ENCODE assay signal across 25 cellular contexts in the genomic region with DNA sequence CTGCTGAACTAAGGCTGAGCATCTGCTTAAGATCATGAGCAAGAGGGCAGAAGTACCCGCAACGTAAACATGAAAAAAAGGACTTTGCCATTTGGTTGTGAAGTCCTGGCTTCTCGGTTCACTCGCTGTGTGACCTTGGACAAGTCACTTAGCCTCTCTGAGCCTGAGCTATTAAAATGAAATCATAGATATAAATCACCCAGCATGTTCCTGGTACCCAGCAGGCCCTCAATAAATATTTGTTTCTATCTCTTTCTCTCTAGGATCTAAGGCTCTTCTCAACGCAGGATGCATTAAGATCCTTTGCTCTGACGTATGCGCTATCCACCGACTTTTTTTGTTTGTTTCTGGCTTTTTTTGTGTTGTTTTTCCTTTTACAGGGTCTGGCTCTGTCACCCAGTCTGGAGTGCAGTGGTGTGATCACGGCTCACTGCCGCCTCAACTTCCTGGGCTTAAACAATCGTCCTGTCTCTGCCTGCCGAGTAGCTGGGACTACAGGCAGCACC. TPM values are rescaled to one million over a fixed set of nuclear protein-coding genes. Genes with fewer than 3 reads are reported as not detected.
DNase-seq lines count a peak whose midpoint lies in the region; ATAC-seq, FAIRE-seq and TF ChIP-seq lines count a peak whose summit lies in the region.
"Had no signal": no experiment of that assay in that cellular context is flagged by ENCODE, and none has a peak within 500 bp of the region (broad histone marks: within the 10 kb centered on the region; RNA-seq: fewer than 3 reads in every experiment).

No MANE protein-coding gene starts in this region.

- no peak for TF ChIP-seq CTCF in RWPE2 (IDR thresholded peaks at IDR 0.05; ENCODE audit: poor library complexity, severe bottlenecking)
- TF ChIP-seq CTCF in kidney (IDR thresholded peaks at IDR 0.05; ENCODE audit: borderline replicate concordance, extremely low read depth, insufficient read depth): no peak
- no peak for TF ChIP-seq CTCF in stomach (IDR thresholded peaks at IDR 0.05)

- H3K9ac ChIP-seq in BLaER1 treated with 17β-estradiol and CSF1 and Interleukin-3, amounts not matched to agents 10 nM and 100 nM: peak overlapping the region in 6 of 11 experiments; percentile 4 to 64 (median 49); a peak in 7 of 22 replicates
- H3K9ac ChIP-seq in kidney (ENCODE audit: low read length in 2 of 2): no peak overlapping the region
- H3K9ac ChIP-seq: neural progenitor cell had no signal

- no peaks in the 10 kb centered on the region for H3K27me3 ChIP-seq in BLaER1 treated with 17β-estradiol and CSF1 and Interleukin-3, amounts not matched to agents 10 nM and 100 nM
- H3K27me3 ChIP-seq in RWPE2 (ENCODE audit: insufficient read depth, poor library complexity, severe bottlenecking) (no peaks in the 10 kb centered on the region), stomach (no peaks in the 10 kb centered on the region)
- H3K27me3 ChIP-seq: body of pancreas, heart right ventricle had no signal

- no peak for FAIRE-seq in kidney (lab: Jason Lieb, UNC)
- FAIRE-seq: colon, D721Med, GM18507 had no signal

- 81 to 96% (median 83%) methylated on average over 12 of the region's 12 CpGs for WGBS in stomach, 5 donors

- no peak for DNase-seq in RWPE2 (ENCODE audit: low spot score)
- peak; percentile 11 for DNase-seq in kidney
- no peak for DNase-seq in stomach
- no peak for DNase-seq in OCI-M1 (lab: John Stamatoyannopoulos, UW)
- DNase-seq in H4 (ENCODE audit: low spot score): no peak
- DNase-seq in NCI-H82 treated with DMSO at 0.1 percent for 48 hours (lab: John Stamatoyannopoulos, UW; ENCODE audit: unreplicated experiment): no peak
- DNase-seq: activated CD8-positive, alpha-beta T cell treated with anti-CD3 and anti-CD28 coated beads for 36 hours; activated naive CD4-positive, alpha-beta T cell treated with anti-CD3 and anti-CD28 coated beads, Interleukin-2, amount 10 ng/mL, durations not matched to agents 7 days and 5 days; activated T-cell treated with anti-CD3 and anti-CD28 coated beads, Interleukin-2, amount 50 U/mL, for 24 hours; body of pancreas; heart right ventricle; Karpas-422; NCI-H1092 treated with DMSO at 0.1 percent for 48 hours; NCI-H2081 treated with DMSO at 0.1 percent for 48 hours; NCI-H524 treated with DMSO at 0.1 percent for 48 hours; stimulated activated CD4-positive, alpha-beta T cell treated with anti-CD3 and anti-CD28 coated beads, Interleukin-4, amount 100 ng/mL, for 24 hours had no signal

- no peaks in the 10 kb centered on the region; a peak in 2 of 22 replicates for H3K36me3 ChIP-seq in BLaER1 treated with 17β-estradiol and CSF1 and Interleukin-3, amounts not matched to agents 10 nM and 100 nM
- H3K36me3 ChIP-seq in RWPE2 (ENCODE audit: low read depth) (no peaks in the 10 kb centered on the region), kidney (ENCODE audit: control insufficient read depth in 1 of 2, insufficient read depth in 2 of 2, low read length in 2 of 2) (no peaks in the 10 kb centered on the region), stomach (peaks cover 0 to 7% (median 0%) of the 10 kb centered on the region in 4 donors)
- H3K36me3 ChIP-seq: neural progenitor cell had no signal

- H3K27ac ChIP-seq in BLaER1 treated with 17β-estradiol and CSF1 and Interleukin-3, amounts not matched to agents 10 nM and 100 nM: peak overlapping the region in 9 of 11 experiments; percentile 46 to 70 (median 56); a peak in 18 of 22 replicates
- H3K27ac ChIP-seq in RWPE2 (ENCODE audit: poor library complexity, severe bottlenecking) (peak overlapping the region; percentile 64), kidney (ENCODE audit: low read depth in 2 of 2, low read length in 2 of 2) (no peak overlapping the region), stomach (peak overlapping the region in 3 of 5 donors; percentile 7 to 61 (median 51))
- H3K27ac ChIP-seq: body of pancreas, heart right ventricle, neural progenitor cell had no signal

- peaks cover 43 to 81% (median 57%) of the 10 kb centered on the region in 10 experiments for H3K4me1 ChIP-seq in BLaER1 treated with 17β-estradiol and CSF1 and Interleukin-3, amounts not matched to agents 10 nM and 100 nM
- peaks cover 28% of the 10 kb centered on the region for H3K4me1 ChIP-seq in RWPE2 (ENCODE audit: insufficient read depth, poor library complexity, severe bottlenecking)
- H3K4me1 ChIP-seq in kidney (ENCODE audit: control insufficient read depth in 1 of 2, insufficient read depth in 1 of 2, low read depth in 1 of 2, low read length in 2 of 2): peaks cover 10 to 24% of the 10 kb centered on the region in 2 donors
- peaks cover 6 to 21% (median 16%) of the 10 kb centered on the region in 4 donors for H3K4me1 ChIP-seq in stomach
- H3K4me1 ChIP-seq: neural progenitor cell had no signal

- H3K4me3 ChIP-seq in BLaER1 treated with 17β-estradiol and CSF1 and Interleukin-3, amounts not matched to agents 10 nM and 100 nM: no peak overlapping the region
- H3K4me3 ChIP-seq in RWPE2 (ENCODE audit: severe bottlenecking) (no peak overlapping the region), kidney (ENCODE audit: low read length in 2 of 2) (no peak overlapping the region), stomach (no peak overlapping the region)
- H3K4me3 ChIP-seq: body of pancreas, heart right ventricle, neural progenitor cell had no signal

- intact Hi-C loops in kidney (cut with DNase I) (no loop called here), stomach (cut with DNase I; ENCODE audit: low total_unique reads) (no loop called here)

- H3K4me2 ChIP-seq in BLaER1 treated with 17β-estradiol and CSF1 and Interleukin-3, amounts not matched to agents 10 nM and 100 nM: peak overlapping the region; percentile 51 to 76 (median 57)
- H3K4me2 ChIP-seq: neural progenitor cell had no signal

- TF ChIP-seq POLR2A in stomach (IDR thresholded peaks at IDR 0.05): no peak

- H3K9me3 ChIP-seq in BLaER1 treated with 17β-estradiol and CSF1 and Interleukin-3, amounts not matched to agents 10 nM and 100 nM (replicated peaks in 1 of 11): no peaks in the 10 kb centered on the region
- H3K9me3 ChIP-seq in RWPE2 (ENCODE audit: severe bottlenecking) (no peaks in the 10 kb centered on the region), kidney (ENCODE audit: control insufficient read depth in 1 of 2, low read length in 2 of 2) (no peaks in the 10 kb centered on the region), stomach (no peaks in the 10 kb centered on the region)
- H3K9me3 ChIP-seq: body of pancreas, heart right ventricle had no signal

- peaks cover 0 to 7% (median 0%) of the 10 kb centered on the region in 11 experiments; a peak in 4 of 22 replicates for H4K20me1 ChIP-seq in BLaER1 treated with 17β-estradiol and CSF1 and Interleukin-3, amounts not matched to agents 10 nM and 100 nM

- ATAC-seq in RWPE2 (ENCODE audit: low read depth) (no peak), GM19328 (IDR thresholded peaks at IDR 0.05; ENCODE audit: unreplicated experiment) (no peak)
- ATAC-seq: activated CD8-positive, alpha-beta T cell treated with anti-CD3 and anti-CD28 coated beads for 36 hours; body of pancreas had no signal

- TF ChIP-seq EP300 in stomach (IDR thresholded peaks at IDR 0.05): no peak

RNA-seq across cellular contexts. Expression of gene HIP1, which starts 6.7 kb away (rescaled TPM):
- total RNA-seq in kidney (50.1 TPM), stomach (10 to 100 TPM in 1 of 5 donors, 1 to 10 TPM in 4; 6.2 to 15.8 (median 8.4) TPM)
- polyA plus RNA-seq in kidney (ENCODE audit: insufficient read depth, low read depth, low replicate concordance) (11.2 TPM), stomach (1 to 10 TPM; 2.8 to 6.4 (median 3.6) TPM)
- total RNA-seq in H4 (2014; rRNA removed; shearing (Covaris generic)): 12.9 and 17.5 TPM in 2 replicates

RNA-seq across cellular contexts. Expression of gene CCL26, which starts 39.9 kb away (rescaled TPM):
- total RNA-seq in kidney: 0.88 TPM
- not detected for polyA plus RNA-seq in kidney (ENCODE audit: insufficient read depth, low read depth, low replicate concordance)
- not detected for total RNA-seq in stomach
- polyA plus RNA-seq in stomach: 1 to 10 TPM in 1 of 3 donors, under 1 TPM in 1, not detected in 1; 0.65 to 1.6 TPM
- total RNA-seq in H4 (2014; rRNA removed; shearing (Covaris generic)): 18.3 and 20.7 TPM in 2 replicates
- total RNA-seq: activated CD8-positive, alpha-beta T cell treated with anti-CD3 and anti-CD28 coated beads for 36 hours; body of pancreas; kidney epithelial cell; pulmonary artery endothelial cell; T-helper 2 cell treated with Interferon-gamma antibody and Interleukin-4, amounts not matched to agents 100 ng/mL and 5 ng/mL, for 36 hours had no signal

Comparison
In these comparisons a context has a peak if more than half of its experiments do, and no peak if none do; other contexts are left out.
1. H3K27ac ChIP-seq: peak in BLaER1 treated with 17β-estradiol and CSF1 and Interleukin-3, amounts not matched to agents 10 nM and 100 nM (9 of 11), RWPE2 (single experiment) and stomach (3 of 5); none in kidney (0 of 2).
2. H3K9ac ChIP-seq: peak in BLaER1 treated with 17β-estradiol and CSF1 and Interleukin-3, amounts not matched to agents 10 nM and 100 nM (6 of 11); none in kidney (0 of 2).
3. RNA of gene CCL26, which starts 39.9 kb away (total RNA-seq): 18.3 to 20.7 TPM in H4; 0.88 TPM in kidney (single experiment) and not detected in stomach; every median in the first group is over 10 times any median in the second.